Comparison of ENCODE assay signal across 17 cellular contexts in genomic region chr16:13999895-14000425, GRCh38.
DNase-seq lines count a peak whose midpoint lies in the region; ATAC-seq and TF ChIP-seq lines count a peak whose summit lies in the region.
"Had no signal": no experiment of that assay in that cellular context is flagged by ENCODE, and none has a peak within 500 bp of the region (broad histone marks: within the 10 kb centered on the region; RNA-seq: fewer than 3 reads in every experiment).

No MANE protein-coding gene starts in this region.

- peak overlapping the region in 1 of 3 donors; percentile 66 for H3K9ac ChIP-seq in skeletal muscle tissue (ENCODE audit: low read depth in 1 of 3, low read length in 3 of 3)

- no peak overlapping the region for H3K4me2 ChIP-seq in GM23338

- H3K4me1 ChIP-seq in GM23338 (ENCODE audit: insufficient read depth) (peaks cover 11% of the 10 kb centered on the region), skeletal muscle tissue (ENCODE audit: control insufficient read depth in 3 of 3, insufficient read depth in 3 of 3, low read length in 3 of 3) (peaks cover 35 to 49% (median 42%) of the 10 kb centered on the region in 3 donors), esophagus squamous epithelium (peaks cover 20 to 35% (median 32%) of the 10 kb centered on the region in 3 donors)

- H3K9me2 ChIP-seq in GM23338 (ENCODE audit: insufficient read depth): no peaks in the 10 kb centered on the region

- H3K9me3 ChIP-seq in skeletal muscle tissue (ENCODE audit: control insufficient read depth in 3 of 3, low read length in 3 of 3) (no peaks in the 10 kb centered on the region), esophagus squamous epithelium (no peaks in the 10 kb centered on the region)
- H3K9me3 ChIP-seq: BE2C, mucosa of descending colon had no signal

- H3K27ac ChIP-seq in GM23338 (ENCODE audit: low read depth): no peak overlapping the region
- H3K27ac ChIP-seq in angular gyrus (ENCODE audit: low read depth, low read length): peak overlapping the region; percentile 79
- peak overlapping the region; percentile 48 for H3K27ac ChIP-seq in skeletal muscle tissue (ENCODE audit: low read depth, low read length)
- H3K27ac ChIP-seq in esophagus squamous epithelium: no peak overlapping the region

- 79 to 81% methylated on average over 11 of the region's 12 CpGs for WGBS in esophagus squamous epithelium, 2 donors

- H3K4me3 ChIP-seq in GM23338: no peak overlapping the region
- H3K4me3 ChIP-seq in skeletal muscle tissue (ENCODE audit: low read length in 3 of 3): peak overlapping the region in 1 of 3 donors; percentile 35
- H3K4me3 ChIP-seq in esophagus squamous epithelium: no peak overlapping the region
- H3K4me3 ChIP-seq: mucosa of descending colon had no signal

- H3K27me3 ChIP-seq in GM23338 (ENCODE audit: insufficient read depth): no peaks in the 10 kb centered on the region
- no peaks in the 10 kb centered on the region for H3K27me3 ChIP-seq in skeletal muscle tissue (ENCODE audit: control insufficient read depth in 3 of 3, insufficient read depth in 3 of 3, low read length in 3 of 3)
- H3K27me3 ChIP-seq in esophagus squamous epithelium: no peaks in the 10 kb centered on the region
- H3K27me3 ChIP-seq: BE2C had no signal

- peak overlapping the region; percentile 83 for H2AFZ ChIP-seq in GM23338

- H3K36me3 ChIP-seq in GM23338 (ENCODE audit: insufficient read depth) (no peaks in the 10 kb centered on the region), skeletal muscle tissue (ENCODE audit: control insufficient read depth in 3 of 3, insufficient read depth in 3 of 3, low read length in 3 of 3) (no peaks in the 10 kb centered on the region), esophagus squamous epithelium (no peaks in the 10 kb centered on the region)
- H3K36me3 ChIP-seq: BE2C had no signal

- H3K27me3 Mint-ChIP-seq in GM23338 (ENCODE audit: insufficient read depth, low read depth, poor library complexity): peaks cover 13% of the 10 kb centered on the region

- no peak for DNase-seq in GM23338 (ENCODE audit: low spot score)
- DNase-seq in left cardiac atrium: peak; percentile 52
- no peak for DNase-seq in esophagus squamous epithelium (lab: John Stamatoyannopoulos, UW)
- DNase-seq: activated CD4-positive, alpha-beta T cell treated with anti-CD3 and anti-CD28 coated beads, Interleukin-2, amount 10 ng/mL, durations not matched to agents 7 days and 5 days; activated naive CD4-positive, alpha-beta T cell treated with anti-CD3 and anti-CD28 coated beads, Interleukin-2, amount 10 ng/mL, durations not matched to agents 7 days and 5 days; BE2C; effector CD8-positive, alpha-beta T cell; KBM-7; kidney glomerular epithelial cell; mucosa of descending colon; NCI-H1105 treated with DMSO at 0.1 percent for 48 hours; NCI-H345; small intestine had no signal

- no peak for TF ChIP-seq POLR2A in esophagus squamous epithelium (IDR thresholded peaks at IDR 0.05)

- peaks cover 22% of the 10 kb centered on the region for H3K4me1 Mint-ChIP-seq in GM23338

- no peaks in the 10 kb centered on the region for H3K36me3 Mint-ChIP-seq in GM23338 (ENCODE audit: low read depth)
- H3K36me3 Mint-ChIP-seq: activated naive CD4-positive, alpha-beta T cell treated with anti-CD3 and anti-CD28 coated beads, Interleukin-2, amount 10 ng/mL, durations not matched to agents 7 days and 5 days had no signal

- TF ChIP-seq CTCF in GM23338 (conservative IDR thresholded peaks at IDR 0.05; ENCODE audit: low read depth in 2 of 2) (no peak), esophagus squamous epithelium (IDR thresholded peaks at IDR 0.05) (no peak)

- no peaks in the 10 kb centered on the region for H3K79me2 ChIP-seq in GM23338 (replicated peaks; ENCODE audit: insufficient read depth)

- H4K20me1 ChIP-seq in GM23338 (replicated peaks; ENCODE audit: insufficient read depth): no peaks in the 10 kb centered on the region

- H3K4me3 Mint-ChIP-seq in GM23338: no peak overlapping the region
- H3K4me3 Mint-ChIP-seq: activated CD4-positive, alpha-beta T cell treated with anti-CD3 and anti-CD28 coated beads, Interleukin-2, amount 10 ng/mL, durations not matched to agents 7 days and 5 days; activated naive CD4-positive, alpha-beta T cell treated with anti-CD3 and anti-CD28 coated beads, Interleukin-2, amount 10 ng/mL, durations not matched to agents 7 days and 5 days had no signal

- no peaks in the 10 kb centered on the region for H3K9me3 Mint-ChIP-seq in GM23338
- H3K9me3 Mint-ChIP-seq: activated CD4-positive, alpha-beta T cell treated with anti-CD3 and anti-CD28 coated beads, Interleukin-2, amount 10 ng/mL, durations not matched to agents 7 days and 5 days; activated naive CD4-positive, alpha-beta T cell treated with anti-CD3 and anti-CD28 coated beads, Interleukin-2, amount 10 ng/mL, durations not matched to agents 7 days and 5 days had no signal

- H3F3A ChIP-seq in GM23338 (replicated peaks; ENCODE audit: low read depth): no peaks in the 10 kb centered on the region

- intact Hi-C loops in left cardiac atrium (cut with DNase I): loop anchor here in 1 of 2 donors (5.0 kb wide), 1 partner anchor 187 kb away; no protein-coding TSS in a partner anchor
- intact Hi-C loops in esophagus squamous epithelium (cut with DNase I): no loop called here

- ATAC-seq in GM23338 (no peak), left cardiac atrium (peak; percentile 69 to 78), HG03095 (IDR thresholded peaks at IDR 0.05; ENCODE audit: unreplicated experiment) (no peak), GM19452 (IDR thresholded peaks at IDR 0.05; ENCODE audit: unreplicated experiment) (no peak)
- ATAC-seq: mucosa of descending colon had no signal

- H3K27ac Mint-ChIP-seq in GM23338: no peak overlapping the region
- H3K27ac Mint-ChIP-seq: activated CD4-positive, alpha-beta T cell treated with anti-CD3 and anti-CD28 coated beads, Interleukin-2, amount 10 ng/mL, durations not matched to agents 7 days and 5 days; activated naive CD4-positive, alpha-beta T cell treated with anti-CD3 and anti-CD28 coated beads, Interleukin-2, amount 10 ng/mL, durations not matched to agents 7 days and 5 days had no signal

TF ChIP-seq in GM23338, 12 proteins besides CTCF, POLR2A, EP300 and RAD21 (continues in another document):
- TF ChIP-seq ETS1 (IDR thresholded peaks at IDR 0.05): no peak

Comparison
In these comparisons a context has a peak if more than half of its experiments do, and no peak if none do; other contexts are left out.
1. ATAC-seq: peak in left cardiac atrium (2 of 2); none in GM23338 (single experiment), HG03095 (single experiment) and GM19452 (single experiment).
2. H3K27ac ChIP-seq: peak in angular gyrus (single experiment) and skeletal muscle tissue (single experiment); none in GM23338 (single experiment) and esophagus squamous epithelium (0 of 4).